27 cellular contexts compared by ENCODE assay signal in genomic region chr19:339262-339887, GRCh38. TPM values are rescaled to one million over a fixed set of nuclear protein-coding genes. Genes with fewer than 3 reads are reported as not detected.
DNase-seq lines count a peak whose midpoint lies in the region; ATAC-seq and TF ChIP-seq lines count a peak whose summit lies in the region.
"Had no signal": no experiment of that assay in that cellular context is flagged by ENCODE, and none has a peak within 500 bp of the region (broad histone marks: within the 10 kb centered on the region; RNA-seq: fewer than 3 reads in every experiment).

No MANE protein-coding gene starts in this region.

- H3K9me3 ChIP-seq in HEK293 (ENCODE audit: control insufficient read depth, insufficient read depth, low read depth, low read length), result no peaks in the 10 kb centered on the region

- POLR2A ChIA-PET in HEK293 (lab: Yijun Ruan, JAX), result no interaction called here

- DNase-seq in A172 (ENCODE audit: low spot score) (peak; percentile 31), astrocyte of the hippocampus (ENCODE audit: low read depth, low spot score) (peak; percentile 23), iris pigment epithelial cell (ENCODE audit: low read depth) (peak; percentile 69), NOMO-1 (lab: John Stamatoyannopoulos, UW; ENCODE audit: unreplicated experiment in 2 of 2) (no peak), UCSD-AML1 (lab: John Stamatoyannopoulos, UW; ENCODE audit: unreplicated experiment) (no peak)
- DNase-seq in activated T-cell treated with anti-CD3 and anti-CD28 coated beads, Interleukin-2, amount 50 U/mL, for 1 hour, result no peak
- DNase-seq: ACHN; activated CD4-positive, CD25-positive, alpha-beta regulatory T cell treated with anti-CD3 and anti-CD28 coated beads, Interleukin-2, amount 50 U/mL, for 72 hours; activated gamma-delta T cell treated with Interleukin-2 at 50 U/mL for 16 hours; activated T-cell treated with anti-CD3 and anti-CD28 coated beads for 4 hours; COR-L47; DMS53; GDM1; left ventricle myocardium superior; naive B cell; NCI-H146; NCI-H2107; NCI-H774; small intestine had no signal

- H3K4me1 ChIP-seq in HEK293 (ENCODE audit: control insufficient read depth, insufficient read depth, low read length), result no peaks in the 10 kb centered on the region

- TF ChIP-seq CTCF in HEK293 (tag by site-specific recombination; IDR thresholded peaks at IDR 0.05), result no peak

- H3K4me3 ChIP-seq in HEK293 (ENCODE audit: low read depth, low read length), result no peak overlapping the region
- H3K4me3 ChIP-seq: BLaER1, cardiac muscle cell, dorsolateral prefrontal cortex, HAP-1, SK-N-MC had no signal

- CTCF ChIA-PET in HEK293 (lab: Yijun Ruan, JAX), result no interaction called here

- H3K36me3 ChIP-seq in HEK293 (ENCODE audit: control insufficient read depth in 2 of 2, insufficient read depth in 1 of 2, low read length in 2 of 2), result peaks cover 0 to 44% of the 10 kb centered on the region in 2 experiments; a peak in 2 of 3 replicates
- H3K36me3 ChIP-seq: cardiac muscle cell had no signal

- no peak for ATAC-seq in HG02885 (IDR thresholded peaks at IDR 0.05; ENCODE audit: poor library complexity, unreplicated experiment)
- ATAC-seq: left ventricle myocardium superior had no signal

- H3K27ac ChIP-seq in HEK293 (ENCODE audit: extremely low read depth, low read depth, low read length), result no peak overlapping the region
- H3K27ac ChIP-seq: BLaER1, cardiac muscle cell, dorsolateral prefrontal cortex, KMS-11, SK-N-MC had no signal

TF ChIP-seq in HEK293, 187 proteins besides CTCF, POLR2A, EP300 and RAD21:
- TF ChIP-seq ZNF133 (tag by site-specific recombination; IDR thresholded peaks at IDR 0.05), result 0 out of 2 replicates have a peak, but pooled peaks have one; percentile 19
- no peak for TF ChIP-seq ZNF704 (tag by site-specific recombination; IDR thresholded peaks at IDR 0.05)
TF ChIP-seq in HEK293: peak in this region for 1.

RNA-seq across cellular contexts. Expression of gene MIER2, which starts 5.2 kb away (rescaled TPM):
- 11.9 and 23.2 TPM in 2 replicates for total RNA-seq in A172 (2014; rRNA removed; shearing (Covaris generic))

RNA-seq across cellular contexts. Expression of gene PLPP2, which starts 48.2 kb away (rescaled TPM):
- 176 and 203 TPM in 2 replicates for total RNA-seq in A172 (2014; rRNA removed; shearing (Covaris generic))

Comparison
In these comparisons a context has a peak if more than half of its experiments do, and no peak if none do; other contexts are left out.
1. DNase-seq: peak in A172 (single experiment), astrocyte of the hippocampus (single experiment) and iris pigment epithelial cell (single experiment); none in NOMO-1 (0 of 2), UCSD-AML1 (single experiment) and activated T-cell treated with anti-CD3 and anti-CD28 coated beads, Interleukin-2, amount 50 U/mL, for 1 hour (single experiment).